In the genomic region with DNA sequence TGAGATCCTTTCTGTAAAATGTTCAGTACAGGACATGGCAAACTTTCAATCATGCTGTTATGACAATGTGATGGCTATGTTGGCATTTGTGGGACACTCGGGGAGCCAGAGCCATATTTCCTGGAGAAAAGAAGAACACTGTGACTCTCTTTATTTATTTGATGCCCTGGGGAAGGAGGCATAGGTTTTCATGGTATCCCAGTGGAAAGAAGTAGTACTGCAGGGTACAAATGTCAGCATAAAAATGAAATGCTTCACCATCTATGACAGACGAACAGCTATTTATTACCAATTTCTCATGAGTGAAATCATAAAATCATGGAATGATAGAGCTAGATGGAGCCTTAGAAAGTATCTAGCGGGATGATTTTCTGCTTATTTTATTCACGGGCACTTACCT, we compare ENCODE assay signal across 1 cellular context.
TF ChIP-seq lines count a peak whose summit lies in the region.

No MANE protein-coding gene starts in this region.

TF ChIP-seq in GM23338, 12 proteins besides CTCF, POLR2A, EP300 and RAD21 (continued from another document):
- TF ChIP-seq REST (IDR thresholded peaks at IDR 0.05; ENCODE audit: unreplicated experiment), result no peak
- TF ChIP-seq EZH2 (IDR thresholded peaks at IDR 0.05; ENCODE audit: low read depth, unreplicated experiment), result no peak
- TF ChIP-seq POLR2AphosphoS5 (IDR thresholded peaks at IDR 0.05; ENCODE audit: low read depth), result no peak
- no peak for TF ChIP-seq JUNB (IDR thresholded peaks at IDR 0.05; ENCODE audit: unreplicated experiment)
- no peak for TF ChIP-seq NANOG (IDR thresholded peaks at IDR 0.05; ENCODE audit: borderline replicate concordance)
- TF ChIP-seq ZNF114 (CRISPR knock-in tag; IDR thresholded peaks at IDR 0.05), result no peak
- no peak for TF ChIP-seq CREB1 (CRISPR knock-in tag; IDR thresholded peaks at IDR 0.05; ENCODE audit: low read depth)
